7 cellular contexts compared by ENCODE assay signal in the genomic region with DNA sequence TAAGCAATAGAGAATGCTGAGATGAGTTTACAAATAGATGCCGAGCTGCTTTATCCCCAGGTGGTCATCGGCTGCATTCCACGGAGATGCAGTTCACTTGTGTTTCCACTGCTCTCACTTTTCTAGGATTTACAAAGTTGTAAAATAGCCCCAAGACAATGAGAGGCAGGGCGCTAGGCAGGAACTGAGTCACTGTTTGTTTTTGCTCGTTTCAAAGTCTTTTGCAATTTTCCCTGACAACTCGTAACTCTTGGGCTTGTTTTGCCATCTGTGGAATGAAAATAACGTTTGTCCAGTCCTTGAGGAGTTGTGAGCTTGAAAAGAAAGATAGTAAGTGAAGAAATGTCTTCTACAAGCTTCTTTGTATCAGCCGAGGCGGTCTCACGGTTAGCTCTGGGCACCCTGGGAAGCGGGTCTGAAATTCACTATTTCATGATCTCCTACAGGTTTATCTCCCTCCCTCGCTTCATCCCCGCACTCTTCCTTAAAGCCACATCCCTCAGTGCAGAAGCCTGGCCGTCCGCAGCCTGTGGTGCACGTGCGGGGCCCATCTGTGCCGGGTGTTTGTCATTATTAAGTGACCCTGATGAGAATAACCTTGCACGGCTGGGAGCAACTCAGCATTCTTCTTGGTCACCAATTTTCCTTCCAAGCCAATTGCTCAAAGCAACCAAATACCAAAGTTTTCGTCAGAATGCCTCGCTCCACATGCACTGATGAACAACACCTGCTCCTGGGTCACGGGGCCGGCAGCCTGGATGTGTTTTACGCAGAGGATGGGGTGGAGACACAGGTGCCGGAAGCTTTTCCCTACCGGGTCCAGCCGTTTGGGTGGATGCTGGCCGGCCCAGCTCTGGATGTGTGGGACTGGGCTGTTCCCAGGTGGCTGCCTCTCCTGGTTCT.
DNase-seq lines count a peak whose midpoint lies in the region; TF ChIP-seq lines count a peak whose summit lies in the region.
"Not testable (repeated sequence)": the region's sequence is repeated elsewhere in the genome, so short reads cannot be mapped to it uniquely, and the experiment has no call there.

No MANE protein-coding gene starts in this region.

- not testable (repeated sequence) for TF ChIP-seq POLR2A in breast epithelium (IDR thresholded peaks at IDR 0.05)

- H4K91ac ChIP-seq in trophoblast cell (ENCODE audit: low read depth, low read length): not testable (repeated sequence)

- not testable (repeated sequence) for H3K4me2 ChIP-seq in trophoblast cell (ENCODE audit: low read length)

- H3K9me3 ChIP-seq in breast epithelium; trophoblast cell (ENCODE audit: insufficient read depth, low read depth, low read length): not testable (repeated sequence)

- H4K8ac ChIP-seq in trophoblast cell (ENCODE audit: low read depth, low read length): not testable (repeated sequence)

- H2AFZ ChIP-seq in trophoblast cell (ENCODE audit: insufficient read depth, low read length, poor library complexity): not testable (repeated sequence)

- H3K18ac ChIP-seq in trophoblast cell (ENCODE audit: low read length): not testable (repeated sequence)

- TF ChIP-seq CTCF in breast epithelium (IDR thresholded peaks at IDR 0.05); fibroblast of villous mesenchyme (IDR thresholded peaks at IDR 0.05; ENCODE audit: insufficient read depth, low read depth, low read length): not testable (repeated sequence)

- H3K14ac ChIP-seq in trophoblast cell (ENCODE audit: low read length): not testable (repeated sequence)

- not testable (repeated sequence) for H3K79me1 ChIP-seq in trophoblast cell (ENCODE audit: low read length)

- not testable (repeated sequence) for H3K36me3 ChIP-seq in breast epithelium; trophoblast cell (ENCODE audit: control insufficient read depth in 1 of 2, insufficient read depth in 2 of 2, low read length in 2 of 2)

- H2BK120ac ChIP-seq in trophoblast cell (ENCODE audit: insufficient read depth, low read length, poor library complexity): not testable (repeated sequence)

- not testable (repeated sequence) for H2AK5ac ChIP-seq in trophoblast cell (ENCODE audit: low read length)

- not testable (repeated sequence) for H3K4ac ChIP-seq in trophoblast cell (ENCODE audit: low read depth, low read length)

- intact Hi-C loops in breast epithelium (cut with DNase I; ENCODE audit: low total_unique reads): not testable (repeated sequence)

- not testable (repeated sequence) for H3K79me2 ChIP-seq in trophoblast cell (ENCODE audit: control insufficient read depth, insufficient read depth, low read length, poor library complexity)

- not testable (repeated sequence) for H3K23ac ChIP-seq in trophoblast cell (ENCODE audit: low read length)

- H3K4me3 ChIP-seq in breast epithelium; fibroblast of villous mesenchyme (ENCODE audit: low read depth, low read length); trophoblast cell (ENCODE audit: low read depth, low read length): not testable (repeated sequence)

- not testable (repeated sequence) for H2BK5ac ChIP-seq in trophoblast cell (ENCODE audit: low read depth, low read length, poor library complexity)

- no CpG with 5 or more reads among the region's 28 CpGs for WGBS in trophoblast cell (ENCODE audit: extremely low coverage, insufficient coverage, insufficient read length)

- H4K12ac ChIP-seq in trophoblast cell (ENCODE audit: low read depth, low read length): not testable (repeated sequence)

- H3K27ac ChIP-seq in breast epithelium: peak overlapping the region; percentile 42 to 80
- not testable (repeated sequence) for H3K27ac ChIP-seq in trophoblast cell (ENCODE audit: low read depth, low read length)

- peak; percentile 70 for DNase-seq in GM03348 (ENCODE audit: low spot score)
- peak; percentile 72 for DNase-seq in LoVo (ENCODE audit: low spot score)
- peak; percentile 76 for DNase-seq in SIG-M5 treated with dmso at 0.1 percent for 504 hours (lab: John Stamatoyannopoulos, UW; ENCODE audit: unreplicated experiment)
- DNase-seq in breast epithelium (ENCODE audit: low spot score in 2 of 2): not testable (repeated sequence)
- peak; percentile 94 for DNase-seq in fibroblast of villous mesenchyme (ENCODE audit: low read depth)
- DNase-seq in left kidney (ENCODE audit: low read depth, low spot score): peak; percentile 67
- DNase-seq in trophoblast cell: peak; percentile 87 to 97

- not testable (repeated sequence) for H3K4me1 ChIP-seq in breast epithelium
- H3K4me1 ChIP-seq in trophoblast cell (ENCODE audit: control insufficient read depth in 1 of 2, insufficient read depth in 2 of 2, low read length in 2 of 2): peaks cover 6 to 12% of the 10 kb centered on the region in 2 experiments

- H3K27me3 ChIP-seq in breast epithelium; trophoblast cell (ENCODE audit: insufficient read depth, low read length): not testable (repeated sequence)

- not testable (repeated sequence) for H2BK12ac ChIP-seq in trophoblast cell (ENCODE audit: low read length)

- not testable (repeated sequence) for H3K9ac ChIP-seq in trophoblast cell (ENCODE audit: low read length)
